ENCODE assay signal across 15 cellular contexts in the genomic region with DNA sequence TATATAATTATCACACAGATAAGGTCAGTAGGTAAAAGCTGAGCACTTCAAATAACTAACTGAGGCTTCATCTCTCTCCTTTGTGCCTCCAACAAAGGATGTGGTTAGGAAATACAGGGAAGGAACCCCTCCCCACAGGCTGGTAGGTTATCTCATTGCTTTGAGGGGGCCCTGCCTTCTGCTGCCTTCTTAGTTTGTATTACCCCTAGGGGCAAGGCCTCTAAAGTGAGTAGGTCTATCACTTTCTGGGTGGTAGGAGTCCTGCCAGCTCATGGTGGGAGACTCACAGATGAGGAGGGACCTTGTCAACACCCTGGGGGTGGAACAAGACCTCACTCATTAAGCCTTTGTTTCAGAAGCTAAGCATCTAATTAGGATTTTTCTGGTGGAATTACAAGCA. TPM values are rescaled to one million over a fixed set of nuclear protein-coding genes. Genes with fewer than 3 reads are reported as not detected.
A peak's percentile ranks its signal among the peaks of the same experiment; 100 is the strongest.
DNase-seq lines count a peak whose midpoint lies in the region; ATAC-seq lines count a peak whose summit lies in the region.
"Had no signal": no experiment of that assay in that cellular context is flagged by ENCODE, and none has a peak within 500 bp of the region (broad histone marks: within the 10 kb centered on the region; RNA-seq: fewer than 3 reads in every experiment).

No MANE protein-coding gene starts in this region.

- no peak overlapping the region for H2AK5ac ChIP-seq in trophoblast cell (ENCODE audit: low read length)

- peak overlapping the region; percentile 11 for H3K14ac ChIP-seq in trophoblast cell (ENCODE audit: low read length)

- peak overlapping the region; percentile 26 for H2BK120ac ChIP-seq in trophoblast cell (ENCODE audit: insufficient read depth, low read length, poor library complexity)

- H4K8ac ChIP-seq in trophoblast cell (ENCODE audit: low read depth, low read length): no peak overlapping the region

- peaks cover 5% of the 10 kb centered on the region for H3K79me1 ChIP-seq in trophoblast cell (ENCODE audit: low read length)

- no peak overlapping the region for H3K4me2 ChIP-seq in trophoblast cell (ENCODE audit: low read length)

- no peak overlapping the region for H3K4ac ChIP-seq in trophoblast cell (ENCODE audit: low read depth, low read length)

- H2BK12ac ChIP-seq in trophoblast cell (ENCODE audit: low read length): peak overlapping the region; percentile 37

- no peaks in the 10 kb centered on the region for H3K79me2 ChIP-seq in trophoblast cell (ENCODE audit: control insufficient read depth, insufficient read depth, low read length, poor library complexity)

- no peak overlapping the region for H4K12ac ChIP-seq in trophoblast cell (ENCODE audit: low read depth, low read length)

- H3K9ac ChIP-seq in duodenal mucosa (ENCODE audit: low read depth in 1 of 2, low read length in 2 of 2): no peak overlapping the region
- H3K9ac ChIP-seq in trophoblast cell (ENCODE audit: low read length): no peak overlapping the region

- no peak overlapping the region for H2BK5ac ChIP-seq in trophoblast cell (ENCODE audit: low read depth, low read length, poor library complexity)

- H3K4me1 ChIP-seq in duodenal mucosa (ENCODE audit: control insufficient read depth in 1 of 2, insufficient read depth in 2 of 2, low read length in 2 of 2): peaks cover 8 to 18% of the 10 kb centered on the region in 2 donors
- H3K4me1 ChIP-seq in trophoblast cell (ENCODE audit: control insufficient read depth in 1 of 2, insufficient read depth in 2 of 2, low read length in 2 of 2): peaks cover 9 to 19% of the 10 kb centered on the region in 2 experiments
- H3K4me1 ChIP-seq: psoas muscle had no signal

- peak overlapping the region; percentile 10 for H3K27ac ChIP-seq in duodenal mucosa (ENCODE audit: low read depth, low read length)
- H3K27ac ChIP-seq in trophoblast cell (ENCODE audit: low read depth, low read length): peak overlapping the region; percentile 40
- H3K27ac ChIP-seq: psoas muscle, vagina had no signal

- no peak overlapping the region for H2AFZ ChIP-seq in trophoblast cell (ENCODE audit: insufficient read depth, low read length, poor library complexity)

- no peaks in the 10 kb centered on the region for H3K36me3 ChIP-seq in duodenal mucosa (ENCODE audit: control insufficient read depth in 1 of 2, insufficient read depth in 2 of 2, low read length in 2 of 2)
- no peaks in the 10 kb centered on the region for H3K36me3 ChIP-seq in trophoblast cell (ENCODE audit: control insufficient read depth in 1 of 2, insufficient read depth in 2 of 2, low read length in 2 of 2)
- H3K36me3 ChIP-seq: MG63, vagina had no signal

- no peak overlapping the region for H3K18ac ChIP-seq in trophoblast cell (ENCODE audit: low read length)

- H3K23ac ChIP-seq in trophoblast cell (ENCODE audit: low read length): no peak overlapping the region

- intact Hi-C loops in left colon (cut with DNase I, micrococcal nuclease): no loop called here

- no peaks in the 10 kb centered on the region for H3K27me3 ChIP-seq in duodenal mucosa (ENCODE audit: control insufficient read depth in 1 of 2, insufficient read depth in 2 of 2, low read length in 2 of 2)
- no peaks in the 10 kb centered on the region for H3K27me3 ChIP-seq in trophoblast cell (ENCODE audit: insufficient read depth, low read length)
- H3K27me3 ChIP-seq: MG63, vagina had no signal

- DNase-seq in Daoy (ENCODE audit: low read depth) (peak; percentile 85), NCI-H226 (peak; percentile 74), trophoblast cell (no peak), NCI-H69 (lab: John Stamatoyannopoulos, UW) (no peak), left colon (no peak), Ammon's horn (ENCODE audit: low spot score) (no peak)
- no peak for DNase-seq in activated CD4-positive, alpha-beta T cell treated with anti-CD3 and anti-CD28 coated beads for 4 hours
- DNase-seq: activated CD4-positive, alpha-beta T cell treated with anti-CD3 and anti-CD28 coated beads, Interleukin-2, amount 50 U/mL, for 1 hour; AML-193; psoas muscle; stimulated activated CD4-positive, alpha-beta T cell treated with anti-CD3 and anti-CD28 coated beads, Interleukin-2, amount 100 ng/mL, for 24 hours had no signal

- H3K9me3 ChIP-seq in duodenal mucosa (ENCODE audit: control insufficient read depth in 1 of 2, low read length in 2 of 2) (no peaks in the 10 kb centered on the region), trophoblast cell (ENCODE audit: insufficient read depth, low read depth, low read length) (no peaks in the 10 kb centered on the region)
- H3K9me3 ChIP-seq: psoas muscle, vagina had no signal

- ATAC-seq in left colon: no peak

- peak overlapping the region; percentile 66 for H4K91ac ChIP-seq in trophoblast cell (ENCODE audit: low read depth, low read length)

- H3K4me3 ChIP-seq in duodenal mucosa (ENCODE audit: low read depth in 1 of 2, low read length in 2 of 2) (no peak overlapping the region), trophoblast cell (ENCODE audit: low read depth, low read length) (no peak overlapping the region)
- H3K4me3 ChIP-seq: MG63, psoas muscle, vagina had no signal

RNA-seq across cellular contexts. Expression of a gene that starts 34.6 kb away (rescaled TPM):
- 30.2 and 36.6 TPM in 2 replicates for total RNA-seq in Daoy (2014; rRNA removed; shearing (Covaris generic))
- 22.0 and 23.3 TPM in 2 replicates for polyA plus RNA-seq in trophoblast cell (2013)
- total RNA-seq in left colon: 10 to 100 TPM; 16.8 to 24.8 TPM
- total RNA-seq: OCI-LY7 had no signal

Comparison
In these comparisons a context has a peak if more than half of its experiments do, and no peak if none do; other contexts are left out.
1. DNase-seq: peak in Daoy (single experiment) and NCI-H226 (single experiment); none in trophoblast cell (0 of 2), NCI-H69 (single experiment), activated CD4-positive, alpha-beta T cell treated with anti-CD3 and anti-CD28 coated beads for 4 hours (0 of 2), left colon (0 of 2) and Ammon's horn (single experiment).